26 cellular contexts compared by ENCODE assay signal in genomic region chr3:9676780-9677179, GRCh38. TPM values are rescaled to one million over a fixed set of nuclear protein-coding genes. Genes with fewer than 3 reads are reported as not detected.
A peak's percentile ranks its signal among the peaks of the same experiment; 100 is the strongest.
DNase-seq lines count a peak whose midpoint lies in the region; ATAC-seq and TF ChIP-seq lines count a peak whose summit lies in the region.
"Had no signal": no experiment of that assay in that cellular context is flagged by ENCODE, and none has a peak within 500 bp of the region (broad histone marks: within the 10 kb centered on the region; RNA-seq: fewer than 3 reads in every experiment).

No MANE protein-coding gene starts in this region.

- peaks cover 3% of the 10 kb centered on the region; the same call in 1 of the 2 replicates for H3K4me1 ChIP-seq in IMR-90 (ENCODE audit: control insufficient read depth, insufficient read depth, low read length)
- H3K4me1 ChIP-seq: lower lobe of right lung, psoas muscle had no signal

- TF ChIP-seq RAD21 in IMR-90 (IDR thresholded peaks at IDR 0.05; ENCODE audit: low read length) = no peak

- H3K4me3 ChIP-seq in IMR-90 (ENCODE audit: insufficient read depth, low read depth, low read length) = no peak overlapping the region
- H3K4me3 ChIP-seq: lower lobe of right lung, psoas muscle, skin epidermis, thoracic aorta had no signal

- H4K91ac ChIP-seq in IMR-90 (ENCODE audit: insufficient read depth, low read depth, low read length) = no peak overlapping the region

- peaks cover 60% of the 10 kb centered on the region for H3K36me3 ChIP-seq in IMR-90 (ENCODE audit: control insufficient read depth, insufficient read depth, low read length)

- no peak overlapping the region for H4K8ac ChIP-seq in IMR-90 (ENCODE audit: low read depth in 2 of 2, low read length in 2 of 2)

- no peak overlapping the region for H2BK15ac ChIP-seq in IMR-90 (ENCODE audit: low read depth, low read length)

- intact Hi-C loops in IMR-90 (cut with micrococcal nuclease) = no loop called here

- 0 out of 2 replicates have a peak overlapping the region, but pooled peaks have one; percentile 16 for H3K14ac ChIP-seq in IMR-90 (replicated peaks; ENCODE audit: low read depth, low read length)

- no peaks in the 10 kb centered on the region; the same call in 1 of the 2 replicates for H4K20me1 ChIP-seq in IMR-90 (ENCODE audit: insufficient read depth, low read length)

- no peak overlapping the region for H3K9ac ChIP-seq in IMR-90 (ENCODE audit: low read depth, low read length)
- H3K9ac ChIP-seq: SK-N-SH had no signal

- POLR2A ChIA-PET in IMR-90 (lab: Charles Lee; ENCODE audit: unreplicated experiment) = no interaction called here

- no peak overlapping the region for H3K23ac ChIP-seq in IMR-90 (ENCODE audit: low read depth, low read length)

- no peak overlapping the region for H2AFZ ChIP-seq in IMR-90 (replicated peaks; ENCODE audit: low read length, poor library complexity)

- H3K4me2 ChIP-seq in IMR-90 (ENCODE audit: low read depth, low read length) = no peak overlapping the region
- H3K4me2 ChIP-seq: SK-N-SH had no signal

- no peaks in the 10 kb centered on the region for H3K79me1 ChIP-seq in IMR-90 (ENCODE audit: low read depth in 1 of 2, low read length in 2 of 2)

- no peak overlapping the region for H4K5ac ChIP-seq in IMR-90 (ENCODE audit: low read depth, low read length)

- H3K56ac ChIP-seq in IMR-90 (ENCODE audit: extremely low read depth, insufficient read depth, low read length) = no peak overlapping the region

- TF ChIP-seq CTCF in IMR-90 (conservative IDR thresholded peaks at IDR 0.05; ENCODE audit: low read depth, low read length) = no peak

- in situ Hi-C loops in IMR-90 (cut with MboI; ENCODE audit: low sequenced_read_pairs) = no loop called here

- no peak overlapping the region for H3K4ac ChIP-seq in IMR-90 (ENCODE audit: low read depth, low read length)

- DNase-seq in AG08395 (ENCODE audit: low spot score) (peak; percentile 11), IMR-90 (peak; percentile 26), dermis microvascular lymphatic vessel endothelial cell (ENCODE audit: low read depth in 2 of 2) (peak; percentile 61 to 76), lung microvascular endothelial cell (ENCODE audit: low read depth in 2 of 2) (peak; percentile 69 to 78), DMS114 treated with DMSO at 0.1 percent for 48 hours (lab: John Stamatoyannopoulos, UW; ENCODE audit: unreplicated experiment) (no peak), SW480 (ENCODE audit: low spot score) (no peak)
- DNase-seq in activated T-cell treated with anti-CD3 and anti-CD28 coated beads, Interleukin-2, amount 50 U/mL, for 1 hour = no peak
- DNase-seq: activated B cell treated with CpG ODN at 0.5 μM for 24 hours; activated CD4-positive, alpha-beta memory T cell treated with anti-CD3 and anti-CD28 coated beads for 36 hours; activated gamma-delta T cell treated with Interleukin-2 at 50 U/mL for 16 hours; caudate nucleus; CD4-positive, CD25-positive, alpha-beta regulatory T cell; DMS153; erythroblast; lower lobe of right lung; NCI-H2171; NCI-H524 treated with DMSO at 0.1 percent for 48 hours; psoas muscle; SK-N-SH; stimulated activated CD4-positive, alpha-beta T cell treated with anti-CD3 and anti-CD28 coated beads, Interleukin-2, amount 100 ng/mL, for 24 hours; T-helper 9 cell had no signal

- H3K27me3 ChIP-seq in IMR-90 (ENCODE audit: control insufficient read depth, insufficient read depth, low read length) = no peaks in the 10 kb centered on the region
- H3K27me3 ChIP-seq: neutrophil had no signal

- no peak overlapping the region for H2AK5ac ChIP-seq in IMR-90 (ENCODE audit: low read depth, low read length)

- CTCF ChIA-PET in IMR-90 (lab: Yijun Ruan, JAX) = no interaction called here

- no TSS peak for BruUV-seq in IMR-90 (replicated peaks; lab: Mats Ljungman, UMichigan)

- H3K9me1 ChIP-seq in IMR-90 (ENCODE audit: insufficient read depth, low read length) = peaks cover 6% of the 10 kb centered on the region

- peak overlapping the region; percentile 74 for H2AK9ac ChIP-seq in IMR-90 (replicated peaks; ENCODE audit: low read depth, low read length, poor library complexity)

- no peak overlapping the region for H2BK120ac ChIP-seq in IMR-90 (ENCODE audit: low read depth, low read length)

- H3K27ac ChIP-seq in IMR-90 (ENCODE audit: insufficient read depth, low read length) = no peak overlapping the region
- H3K27ac ChIP-seq: lower lobe of right lung, neutrophil, psoas muscle, skin epidermis, thoracic aorta had no signal

- dilution Hi-C loops in IMR-90 (cut with HindIII; ENCODE audit: low sequenced_read_pairs, unreplicated experiment) = no loop called here

- no peak overlapping the region for H3K18ac ChIP-seq in IMR-90 (ENCODE audit: low read depth, low read length)

- TF ChIP-seq POLR2A in IMR-90 (IDR thresholded peaks at IDR 0.05; ENCODE audit: low read depth, low read length) = no peak

- H3K9me3 ChIP-seq in IMR-90 (ENCODE audit: control insufficient read depth, insufficient read depth, low read length) = no peaks in the 10 kb centered on the region
- H3K9me3 ChIP-seq: lower lobe of right lung, neutrophil, psoas muscle, SK-N-SH, thoracic aorta had no signal

- peak; percentile 57; the same call in 1 of the 2 replicates for ATAC-seq in IMR-90 (ENCODE audit: low read depth)
- ATAC-seq in GM21723 (IDR thresholded peaks at IDR 0.05; ENCODE audit: unreplicated experiment) = no peak
- ATAC-seq: psoas muscle; stimulated activated effector memory CD8-positive, alpha-beta T cell treated with anti-CD3 and anti-CD28 coated beads, Interleukin-12 subunit alpha, Interleukin-12 subunit beta, amount 100 ng/mL, for 72 hours had no signal

- no peak overlapping the region for H2BK20ac ChIP-seq in IMR-90 (ENCODE audit: low read depth, low read length)

- no peak overlapping the region for H2BK5ac ChIP-seq in IMR-90 (ENCODE audit: low read depth, low read length, poor library complexity, severe bottlenecking)

- 87% methylated on average over 3 of the region's 6 CpGs; no CpG with 5 or more reads in 1 of the 2 experiments for WGBS in IMR-90 (ENCODE audit: extremely low coverage in 2 of 2, insufficient read length in 1 of 2), 2 experiments

TF ChIP-seq in IMR-90, 13 proteins besides CTCF, POLR2A, EP300 and RAD21:
- TF ChIP-seq RFX5 (IDR thresholded peaks at IDR 0.05; ENCODE audit: low read depth, low read length) (no peak), CEBPB (IDR thresholded peaks at IDR 0.05; ENCODE audit: low read depth, low read length) (no peak), USF2 (IDR thresholded peaks at IDR 0.05; ENCODE audit: low read depth, low read length) (no peak), FOS (IDR thresholded peaks at IDR 0.05; ENCODE audit: low read depth, low read length) (no peak), MAFK (IDR thresholded peaks at IDR 0.05; ENCODE audit: low read depth, low read length) (no peak), NFE2L2 (IDR thresholded peaks at IDR 0.05; ENCODE audit: low read depth, low read length) (no peak), ELK1 (IDR thresholded peaks at IDR 0.05; ENCODE audit: borderline replicate concordance, low read depth, low read length) (no peak), CHD1 (IDR thresholded peaks at IDR 0.05; ENCODE audit: low read depth, low read length) (no peak), RCOR1 (IDR thresholded peaks at IDR 0.05; ENCODE audit: insufficient replicate concordance, low read length) (no peak), MAZ (IDR thresholded peaks at IDR 0.05; ENCODE audit: borderline replicate concordance, low read depth, low read length) (no peak), BHLHE40 (IDR thresholded peaks at IDR 0.05; ENCODE audit: low read depth, low read length) (no peak), MXI1 (IDR thresholded peaks at IDR 0.05; ENCODE audit: borderline replicate concordance, low read depth, low read length) (no peak), SMC3 (IDR thresholded peaks at IDR 0.05; ENCODE audit: low read depth, low read length) (no peak)

RNA-seq across cellular contexts. Expression of gene CPNE9, which starts 26.9 kb away (rescaled TPM):
- total RNA-seq in IMR-90 (2012; rRNA removed) (not detected in 2 replicates), dermis microvascular lymphatic vessel endothelial cell (not detected in 2 replicates), lung microvascular endothelial cell (under 0.01 TPM in 1 of 2 replicates, not detected in the other)
- polyA plus RNA-seq in IMR-90 (2012; rRNA removed) = not detected in 2 replicates
- polyA plus RNA-seq in IMR-90 (2012; cell fraction: cytosol; rRNA removed) = 0.04 TPM in 1 of 2 replicates, not detected in the other
- 0.05 and 0.12 TPM in 2 replicates for polyA plus RNA-seq in IMR-90 (2012; cell fraction: nucleus; rRNA removed; ENCODE audit: low replicate concordance)
- total RNA-seq: activated CD4-positive, alpha-beta memory T cell treated with anti-CD3 and anti-CD28 coated beads for 36 hours; CD4-positive, CD25-positive, alpha-beta regulatory T cell; psoas muscle; thoracic aorta had no signal
- polyA plus RNA-seq: CD4-positive, CD25-positive, alpha-beta regulatory T cell had no signal

RNA-seq across cellular contexts. Expression of gene MTMR14, which starts 27.5 kb away (rescaled TPM):
- total RNA-seq in IMR-90 (2012; rRNA removed) (38.3 and 41.4 TPM in 2 replicates), dermis microvascular lymphatic vessel endothelial cell (57.0 and 62.8 TPM in 2 replicates), lung microvascular endothelial cell (45.3 and 57.7 TPM in 2 replicates)
- 22.3 and 22.7 TPM in 2 replicates for polyA plus RNA-seq in IMR-90 (2012; rRNA removed)
- 14.4 and 18.4 TPM in 2 replicates for polyA plus RNA-seq in IMR-90 (2012; cell fraction: cytosol; rRNA removed)
- polyA plus RNA-seq in IMR-90 (2012; cell fraction: nucleus; rRNA removed; ENCODE audit: low replicate concordance) = 28.4 and 32.4 TPM in 2 replicates

RNA-seq across cellular contexts. Expression of gene BRPF1, which starts 54.8 kb away (rescaled TPM):
- total RNA-seq in IMR-90 (2012; rRNA removed) = 15.6 and 16.4 TPM in 2 replicates
- 13.6 and 15.1 TPM in 2 replicates for polyA plus RNA-seq in IMR-90 (2012; rRNA removed)
- 7.4 and 8.8 TPM in 2 replicates for polyA plus RNA-seq in IMR-90 (2012; cell fraction: cytosol; rRNA removed)
- polyA plus RNA-seq in IMR-90 (2012; cell fraction: nucleus; rRNA removed; ENCODE audit: low replicate concordance) = 24.9 and 42.4 TPM in 2 replicates
- 12.2 and 17.8 TPM in 2 replicates for total RNA-seq in dermis microvascular lymphatic vessel endothelial cell
- 10.5 and 18.7 TPM in 2 replicates for total RNA-seq in lung microvascular endothelial cell

Comparison
In these comparisons a context has a peak if more than half of its experiments do, and no peak if none do; other contexts are left out.
1. DNase-seq: peak in AG08395 (single experiment), IMR-90 (single experiment), dermis microvascular lymphatic vessel endothelial cell (2 of 2) and lung microvascular endothelial cell (2 of 2); none in DMS114 treated with DMSO at 0.1 percent for 48 hours (single experiment), activated T-cell treated with anti-CD3 and anti-CD28 coated beads, Interleukin-2, amount 50 U/mL, for 1 hour (single experiment) and SW480 (single experiment).